ENCODE assay signal across 20 cellular contexts in the genomic region with DNA sequence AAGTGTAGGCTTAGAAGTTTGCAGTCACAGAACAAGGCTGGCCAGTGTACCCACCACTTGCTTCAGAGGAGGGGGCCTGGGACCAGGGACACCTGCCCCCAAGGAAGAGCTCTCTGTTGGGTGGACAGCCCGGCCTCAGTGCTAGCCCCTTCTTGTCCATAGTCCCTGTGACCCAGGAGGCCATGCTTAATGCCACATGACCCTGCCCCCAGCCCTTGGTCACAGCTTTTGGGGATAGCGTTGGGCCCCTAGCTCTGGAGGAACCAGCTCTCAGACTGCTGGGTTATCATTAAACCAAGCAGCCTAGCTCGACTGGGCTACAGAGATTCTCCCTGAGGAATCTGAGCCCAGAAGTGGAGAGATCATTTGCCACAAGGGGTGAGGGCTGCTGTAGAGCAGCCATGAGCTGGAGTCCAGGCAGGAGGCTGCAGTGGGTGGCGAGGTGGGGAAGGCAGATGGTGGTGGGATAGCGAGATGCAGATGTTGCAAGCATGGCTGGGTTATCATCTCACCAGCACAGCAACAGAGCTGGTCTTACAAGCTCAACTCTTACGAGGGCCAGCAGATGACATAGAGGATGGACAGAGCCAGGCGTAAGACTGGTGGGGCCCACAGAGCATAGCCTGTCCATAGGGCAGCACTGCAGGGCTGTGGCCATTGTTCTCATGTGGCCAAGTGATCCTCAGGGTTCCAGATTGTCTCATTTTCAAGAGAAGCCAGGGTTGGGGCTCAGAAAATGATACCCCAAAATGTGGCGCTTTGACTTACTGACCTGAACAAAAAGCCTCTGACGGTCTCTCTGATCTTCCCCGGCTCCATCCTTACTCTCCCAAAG. TPM values are rescaled to one million over a fixed set of nuclear protein-coding genes. Genes with fewer than 3 reads are reported as not detected.
A peak's percentile ranks its signal among the peaks of the same experiment; 100 is the strongest.
DNase-seq lines count a peak whose midpoint lies in the region; TF ChIP-seq lines count a peak whose summit lies in the region.
"Had no signal": no experiment of that assay in that cellular context is flagged by ENCODE, and none has a peak within 500 bp of the region (broad histone marks: within the 10 kb centered on the region; RNA-seq: fewer than 3 reads in every experiment).

No MANE protein-coding gene starts in this region.

- H3K79me2 ChIP-seq in hepatocyte, result no peaks in the 10 kb centered on the region

- TF ChIP-seq CTCF in HEK293 (tag by site-specific recombination; IDR thresholded peaks at IDR 0.05), result no peak
- TF ChIP-seq CTCF in hepatocyte (IDR thresholded peaks at IDR 0.05; ENCODE audit: poor library complexity), result no peak
- no peak for TF ChIP-seq CTCF in nephron progenitor cell (IDR thresholded peaks at IDR 0.05)
- TF ChIP-seq CTCF in transverse colon (IDR thresholded peaks at IDR 0.05), result no peak

- H2AFZ ChIP-seq in hepatocyte, result no peak overlapping the region

- CTCF ChIA-PET in HEK293 (lab: Yijun Ruan, JAX), result interaction anchor here (0.5 kb wide), 1 partner anchor 18 kb away, joined by 3 read pairs; no protein-coding TSS in a partner anchor

- POLR2A ChIA-PET in HEK293 (lab: Yijun Ruan, JAX), result no interaction called here

- no peak overlapping the region for H3K4me2 ChIP-seq in hepatocyte

- H3K27me3 ChIP-seq in hepatocyte (no peaks in the 10 kb centered on the region), transverse colon (no peaks in the 10 kb centered on the region)

- no peak overlapping the region for H3K4me3 Mint-ChIP-seq in nephron progenitor cell
- H3K4me3 Mint-ChIP-seq: IgD-negative memory B cell had no signal

- 88% methylated on average over 10 of the region's 10 CpGs for WGBS in hepatocyte (ENCODE audit: low lambda C conversion rate, missing lambda C conversion rate)
- WGBS in transverse colon (ENCODE audit: low coverage in 1 of 2), 2 donors, result 90 to 93% methylated on average over 2 to 10 of the region's 10 CpGs

- no peaks in the 10 kb centered on the region for H3K9me2 ChIP-seq in hepatocyte (replicated peaks; ENCODE audit: insufficient read depth)

- no peaks in the 10 kb centered on the region for H4K20me1 ChIP-seq in hepatocyte (ENCODE audit: insufficient read depth, poor library complexity, severe bottlenecking)

- H3K9me3 ChIP-seq in HEK293 (ENCODE audit: control insufficient read depth, insufficient read depth, low read depth, low read length), result no peaks in the 10 kb centered on the region
- H3K9me3 ChIP-seq in hepatocyte (ENCODE audit: low read depth), result no peaks in the 10 kb centered on the region
- no peaks in the 10 kb centered on the region for H3K9me3 ChIP-seq in transverse colon

- peaks cover 69% of the 10 kb centered on the region for H3K4me1 Mint-ChIP-seq in nephron progenitor cell
- H3K4me1 Mint-ChIP-seq: IgD-negative memory B cell had no signal

- no peak overlapping the region for H3K4me3 ChIP-seq in HEK293 (ENCODE audit: low read depth, low read length)
- no peak overlapping the region for H3K4me3 ChIP-seq in hepatocyte
- no peak overlapping the region for H3K4me3 ChIP-seq in transverse colon

- no peak for DNase-seq in hepatocyte (ENCODE audit: low spot score)
- DNase-seq in nephron progenitor cell, result no peak
- DNase-seq in transverse colon, result no peak
- DNase-seq in activated CD8-positive, alpha-beta memory T cell treated with anti-CD3 and anti-CD28 coated beads for 24 hours, result no peak
- DNase-seq in NCI-H1436 (lab: John Stamatoyannopoulos, UW), result no peak
- no peak for DNase-seq in activated naive CD4-positive, alpha-beta T cell treated with anti-CD3 and anti-CD28 coated beads, Interleukin-2, amount 50 U/mL, for 16 hours
- DNase-seq: Calu3, DMS79 treated with DMSO at 0.1 percent for 48 hours, GF-D8, NCI-H1048, NCI-H1417, NCI-H1694 treated with DMSO at 0.1 percent for 48 hours, NCI-H2081, NCI-H2171, NCI-H226, NCI-H510A, SHP77 had no signal

- no peaks in the 10 kb centered on the region for H3K36me3 Mint-ChIP-seq in nephron progenitor cell (ENCODE audit: low read depth)
- H3K36me3 Mint-ChIP-seq: IgD-negative memory B cell had no signal

- H3K27ac ChIP-seq in HEK293 (ENCODE audit: extremely low read depth, low read depth, low read length), result no peak overlapping the region
- H3K27ac ChIP-seq in hepatocyte, result peak overlapping the region; percentile 99
- peak overlapping the region; percentile 20 to 86 (median 58) for H3K27ac ChIP-seq in transverse colon
- H3K27ac ChIP-seq: RWPE1 had no signal

- no peak for TF ChIP-seq EP300 in transverse colon (IDR thresholded peaks at IDR 0.05; ENCODE audit: low read depth)

- no peaks in the 10 kb centered on the region for H3K4me1 ChIP-seq in HEK293 (ENCODE audit: control insufficient read depth, insufficient read depth, low read length)
- peaks cover 85% of the 10 kb centered on the region for H3K4me1 ChIP-seq in hepatocyte (ENCODE audit: insufficient read depth)
- H3K4me1 ChIP-seq in transverse colon, result peaks cover 0 to 96% (median 42%) of the 10 kb centered on the region in 4 donors

- intact Hi-C loops in transverse colon (cut with DNase I; ENCODE audit: low total_unique reads), result no loop called here

- TF ChIP-seq POLR2A in transverse colon (IDR thresholded peaks at IDR 0.05), result no peak

- in situ Hi-C loops in transverse colon (cut with MboI; ENCODE audit: low pct_ligation_motif_present in 1 of 4, low pct_unique_long_range_greater_than_20kb in 1 of 4, low sequenced_read_pairs in 3 of 4), result loop anchor here in 1 of 4 donors (25.0 kb wide), 1 partner anchor 238 kb away; no protein-coding TSS in a partner anchor

- H3K36me3 ChIP-seq in HEK293 (ENCODE audit: control insufficient read depth in 2 of 2, insufficient read depth in 1 of 2, low read length in 2 of 2) (no peaks in the 10 kb centered on the region), hepatocyte (replicated peaks; ENCODE audit: insufficient read depth, low read depth) (no peaks in the 10 kb centered on the region), transverse colon (no peaks in the 10 kb centered on the region)

- H3K27me3 Mint-ChIP-seq in nephron progenitor cell (ENCODE audit: low read depth, poor library complexity), result peaks cover 6% of the 10 kb centered on the region

- H3K9me3 Mint-ChIP-seq in nephron progenitor cell, result peaks cover 33% of the 10 kb centered on the region

- H3K27ac Mint-ChIP-seq in nephron progenitor cell, result peak overlapping the region; percentile 37
- H3K27ac Mint-ChIP-seq: IgD-negative memory B cell had no signal

TF ChIP-seq in HEK293, 187 proteins besides CTCF, POLR2A, EP300 and RAD21:
- no peak for TF ChIP-seq ZNF157 (tag by site-specific recombination; IDR thresholded peaks at IDR 0.05)
- no peak for TF ChIP-seq ZBTB8A (tag by site-specific recombination; IDR thresholded peaks at IDR 0.05)
- TF ChIP-seq ZNF548 (tag by site-specific recombination; IDR thresholded peaks at IDR 0.05), result no peak
- no peak for TF ChIP-seq ZNF521 (tag by site-specific recombination; IDR thresholded peaks at IDR 0.05)
- TF ChIP-seq, protein P1, sequence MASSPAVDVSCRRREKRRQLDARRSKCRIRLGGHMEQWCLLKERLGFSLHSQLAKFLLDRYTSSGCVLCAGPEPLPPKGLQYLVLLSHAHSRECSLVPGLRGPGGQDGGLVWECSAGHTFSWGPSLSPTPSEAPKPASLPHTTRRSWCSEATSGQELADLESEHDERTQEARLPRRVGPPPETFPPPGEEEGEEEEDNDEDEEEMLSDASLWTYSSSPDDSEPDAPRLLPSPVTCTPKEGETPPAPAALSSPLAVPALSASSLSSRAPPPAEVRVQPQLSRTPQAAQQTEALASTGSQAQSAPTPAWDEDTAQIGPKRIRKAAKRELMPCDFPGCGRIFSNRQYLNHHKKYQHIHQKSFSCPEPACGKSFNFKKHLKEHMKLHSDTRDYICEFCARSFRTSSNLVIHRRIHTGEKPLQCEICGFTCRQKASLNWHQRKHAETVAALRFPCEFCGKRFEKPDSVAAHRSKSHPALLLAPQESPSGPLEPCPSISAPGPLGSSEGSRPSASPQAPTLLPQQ (tag by site-specific recombination; IDR thresholded peaks at IDR 0.05), result 0 out of 2 replicates have a peak, but pooled peaks have one; percentile 22
TF ChIP-seq in HEK293: peak in this region for 1.

RNA-seq across cellular contexts. Expression of a gene that starts 7.2 kb away (rescaled TPM):
- 52.6 TPM in 2 replicates for total RNA-seq in hepatocyte
- 89.9 and 123 TPM in 2 replicates for polyA plus RNA-seq in hepatocyte
- 100 to 1,000 TPM in 3 of 4 donors, 10 to 100 TPM in 1; 18.7 to 210 (median 157) TPM for total RNA-seq in transverse colon
- polyA plus RNA-seq: IgD-negative memory B cell had no signal

RNA-seq across cellular contexts. Expression of a gene that starts 57.7 kb away (rescaled TPM):
- 272 TPM in 2 replicates for total RNA-seq in hepatocyte
- 675 and 755 TPM in 2 replicates for polyA plus RNA-seq in hepatocyte
- 100 to 1,000 TPM in 2 of 4 donors, 10 to 100 TPM in 2; 33.8 to 212 (median 149) TPM for total RNA-seq in transverse colon

RNA-seq across cellular contexts. Expression of a gene that starts 57.9 kb away (rescaled TPM):
- total RNA-seq in hepatocyte (11.3 and 16.6 TPM in 2 replicates), transverse colon (10 to 100 TPM in 1 of 4 donors, 1 to 10 TPM in 1, not detected in 2; 2.9 to 11.3 TPM)
- polyA plus RNA-seq in hepatocyte, result 17.6 and 18.3 TPM in 2 replicates
